Comparison of ENCODE assay signal across 8 cellular contexts in genomic region chr21:39125752-39126485, GRCh38. TPM values are rescaled to one million over a fixed set of nuclear protein-coding genes. Genes with fewer than 3 reads are reported as not detected.
A peak's percentile ranks its signal among the peaks of the same experiment; 100 is the strongest.
DNase-seq lines count a peak whose midpoint lies in the region; ATAC-seq and TF ChIP-seq lines count a peak whose summit lies in the region.

No MANE protein-coding gene starts in this region.

- H3K36me3 ChIP-seq in HEK293 (ENCODE audit: control insufficient read depth in 2 of 2, insufficient read depth in 1 of 2, low read length in 2 of 2) (no peaks in the 10 kb centered on the region), adrenal gland (replicated peaks in 1 of 2) (no peaks in the 10 kb centered on the region), sigmoid colon (no peaks in the 10 kb centered on the region)

- H3K27me3 ChIP-seq in adrenal gland (no peaks in the 10 kb centered on the region), right cardiac atrium (ENCODE audit: control insufficient read depth, insufficient read depth) (no peaks in the 10 kb centered on the region), sigmoid colon (no peaks in the 10 kb centered on the region)

- TF ChIP-seq CTCF in HEK293 (tag by site-specific recombination; IDR thresholded peaks at IDR 0.05) (no peak; the same call in 1 of the 2 replicates), adrenal gland (IDR thresholded peaks at IDR 0.05) (peak in 5 of 6 experiments; percentile 13 to 75 (median 63)), sigmoid colon (IDR thresholded peaks at IDR 0.05) (peak; percentile 41 to 67 (median 60))

- H3K9me3 ChIP-seq in HEK293 (ENCODE audit: control insufficient read depth, insufficient read depth, low read depth, low read length), result no peaks in the 10 kb centered on the region
- H3K9me3 ChIP-seq in adrenal gland (replicated peaks in 1 of 3), result no peaks in the 10 kb centered on the region
- no peaks in the 10 kb centered on the region for H3K9me3 ChIP-seq in right cardiac atrium (ENCODE audit: control insufficient read depth, low read length)
- H3K9me3 ChIP-seq in sigmoid colon, result no peaks in the 10 kb centered on the region

- H3K4me1 Mint-ChIP-seq in naive thymus-derived CD8-positive, alpha-beta T cell, result peaks cover 0 to 7% (median 0%) of the 10 kb centered on the region in 4 donors

- H3K4me1 ChIP-seq in HEK293 (ENCODE audit: control insufficient read depth, insufficient read depth, low read length) (no peaks in the 10 kb centered on the region), adrenal gland (replicated peaks in 1 of 2) (no peaks in the 10 kb centered on the region), right cardiac atrium (ENCODE audit: control insufficient read depth, insufficient read depth, low read length) (no peaks in the 10 kb centered on the region), sigmoid colon (peaks cover 4 to 18% (median 9%) of the 10 kb centered on the region in 4 donors)

- CTCF ChIA-PET in HEK293 (lab: Yijun Ruan, JAX), result interaction anchor here (0.6 to 1.8 kb wide), 13 partner anchors 9 to 459 kb away, joined by 3 to 10 read pairs (median 4); no protein-coding TSS in a partner anchor

- H3K9me3 Mint-ChIP-seq in naive thymus-derived CD8-positive, alpha-beta T cell, result peaks cover 4 to 22% (median 10%) of the 10 kb centered on the region in 9 donors

- H3K27ac ChIP-seq in HEK293 (ENCODE audit: extremely low read depth, low read depth, low read length), result no peak overlapping the region
- H3K27ac ChIP-seq in adrenal gland, result peak overlapping the region in 1 of 5 donors; percentile 7
- H3K27ac ChIP-seq in right cardiac atrium (ENCODE audit: low read length), result no peak overlapping the region
- peak overlapping the region in 3 of 4 donors; percentile 14 to 51 (median 45) for H3K27ac ChIP-seq in sigmoid colon

- no peak overlapping the region for H3K27ac Mint-ChIP-seq in naive thymus-derived CD8-positive, alpha-beta T cell

- TF ChIP-seq EP300 in sigmoid colon (IDR thresholded peaks at IDR 0.05), result no peak

- POLR2A ChIA-PET in HEK293 (lab: Yijun Ruan, JAX), result no interaction called here
- POLR2A ChIA-PET in naive thymus-derived CD8-positive, alpha-beta T cell (lab: Charles Lee), result no interaction called here

- no peaks in the 10 kb centered on the region for H3K27me3 Mint-ChIP-seq in naive thymus-derived CD8-positive, alpha-beta T cell

- intact Hi-C loops in adrenal gland (cut with DNase I) (loop anchor here (5.0 to 10.0 kb wide), 3 partner anchors 319 to 391 kb away; partner anchors contain the start of gene ETS2 (in 2 of the 2)), right cardiac atrium (cut with DNase I) (loop anchor here (2.0 to 10.0 kb wide), 5 partner anchors 101 to 325 kb away; partner anchors contain the start of gene ETS2 (in 2 of the 4)), sigmoid colon (cut with DNase I) (loop anchor here (1.0 to 10.0 kb wide), 4 partner anchors 129 to 392 kb away; partner anchors contain the start of gene ETS2)

- WGBS in adrenal gland, 4 donors, result 15 to 29% (median 18%) methylated on average over 6 to 7 of the region's 7 CpGs
- WGBS in right cardiac atrium, result 18% methylated on average over 7 of the region's 7 CpGs
- WGBS in sigmoid colon, 2 donors, result 11 to 32% methylated on average over 7 of the region's 7 CpGs

- H3K36me3 Mint-ChIP-seq in naive thymus-derived CD8-positive, alpha-beta T cell, result peaks cover 0 to 8% (median 0%) of the 10 kb centered on the region in 3 donors

- peak; percentile 94 for ATAC-seq in right cardiac atrium
- no peak for ATAC-seq in naive thymus-derived CD8-positive, alpha-beta T cell
- no peak for ATAC-seq in GM18502 (IDR thresholded peaks at IDR 0.05; ENCODE audit: poor library complexity, unreplicated experiment)

- DNase-seq in CD1c-positive myeloid dendritic cell (ENCODE audit: extremely low spot score) (peak; percentile 73), NCI-H446 treated with DMSO at 0.1 percent for 48 hours (lab: John Stamatoyannopoulos, UW) (peak; percentile 4), adrenal gland (peak; percentile 42 to 78 (median 55)), right cardiac atrium (no peak), sigmoid colon (peak; percentile 78)
- DNase-seq in naive thymus-derived CD8-positive, alpha-beta T cell, result no peak

- H3K4me3 Mint-ChIP-seq in naive thymus-derived CD8-positive, alpha-beta T cell, result no peak overlapping the region

- TF ChIP-seq POLR2A in adrenal gland (IDR thresholded peaks at IDR 0.05) (no peak), sigmoid colon (IDR thresholded peaks at IDR 0.05) (no peak)

- H3K4me3 ChIP-seq in HEK293 (ENCODE audit: low read depth, low read length) (no peak overlapping the region), adrenal gland (no peak overlapping the region), right cardiac atrium (ENCODE audit: low read length) (no peak overlapping the region), sigmoid colon (no peak overlapping the region)

TF ChIP-seq in HEK293, 187 proteins besides CTCF, POLR2A, EP300 and RAD21 (continues in another document):
- no peak for TF ChIP-seq ZNF707 (tag by site-specific recombination; IDR thresholded peaks at IDR 0.05)
- TF ChIP-seq REPIN1 (tag by site-specific recombination; IDR thresholded peaks at IDR 0.05; ENCODE audit: low read depth), result no peak
- no peak for TF ChIP-seq ZNF664 (tag by site-specific recombination; IDR thresholded peaks at IDR 0.05)
- no peak for TF ChIP-seq TCF7L2 (IDR thresholded peaks at IDR 0.05; ENCODE audit: borderline replicate concordance, low read depth, low read length)
- TF ChIP-seq ZBTB48 (tag by site-specific recombination; IDR thresholded peaks at IDR 0.05), result no peak
- TF ChIP-seq ZNF658 (tag by site-specific recombination; IDR thresholded peaks at IDR 0.05), result no peak
- no peak for TF ChIP-seq ZNF112 (tag by site-specific recombination; IDR thresholded peaks at IDR 0.05)
- TF ChIP-seq ZNF292 (tag by site-specific recombination; IDR thresholded peaks at IDR 0.05; ENCODE audit: borderline replicate concordance, low read depth), result no peak
- no peak for TF ChIP-seq ZNF596 (tag by site-specific recombination; IDR thresholded peaks at IDR 0.05)
- TF ChIP-seq SP3 (tag by site-specific recombination; IDR thresholded peaks at IDR 0.05), result no peak
- no peak for TF ChIP-seq ZBTB17 (tag by site-specific recombination; IDR thresholded peaks at IDR 0.05)
- TF ChIP-seq ZNF426 (tag by site-specific recombination; IDR thresholded peaks at IDR 0.05), result no peak
- no peak for TF ChIP-seq ZBTB21 (tag by site-specific recombination; IDR thresholded peaks at IDR 0.05)
- TF ChIP-seq ZNF488 (tag by site-specific recombination; IDR thresholded peaks at IDR 0.05), result no peak
- no peak for TF ChIP-seq ZNF394 (tag by site-specific recombination; IDR thresholded peaks at IDR 0.05; ENCODE audit: borderline replicate concordance)
- TF ChIP-seq ZNF449 (tag by site-specific recombination; IDR thresholded peaks at IDR 0.05), result peak; percentile 23; the same call in 1 of the 2 replicates
- TF ChIP-seq ZNF157 (tag by site-specific recombination; IDR thresholded peaks at IDR 0.05), result no peak
- TF ChIP-seq MEIS1 (CRISPR knock-in tag; IDR thresholded peaks at IDR 0.05; ENCODE audit: borderline replicate concordance), result no peak
- no peak for TF ChIP-seq ZNF398 (tag by site-specific recombination; IDR thresholded peaks at IDR 0.05)
- 0 out of 2 replicates have a peak, but pooled peaks have one; percentile 10 for TF ChIP-seq SCRT2 (tag by site-specific recombination; IDR thresholded peaks at IDR 0.05)
- TF ChIP-seq ZNF175 (tag by site-specific recombination; IDR thresholded peaks at IDR 0.05), result no peak

RNA-seq across cellular contexts. Expression of gene PSMG1, which starts 57.3 kb away (rescaled TPM):
- 10 to 100 TPM; 19.0 to 59.8 (median 32.6) TPM for total RNA-seq in adrenal gland
- 100 to 1,000 TPM in 1 of 3 donors, 10 to 100 TPM in 2; 27.1 to 104 (median 45.6) TPM for polyA plus RNA-seq in adrenal gland
- total RNA-seq in right cardiac atrium, result 10 to 100 TPM; 19.8 to 28.3 (median 23.7) TPM
- 28.9 TPM for polyA plus RNA-seq in right cardiac atrium
- 10 to 100 TPM; 12.7 to 28.8 (median 23.7) TPM for total RNA-seq in sigmoid colon
- polyA plus RNA-seq in sigmoid colon, result 10 to 100 TPM; 49.2 to 67.9 (median 63.8) TPM
- total RNA-seq in naive thymus-derived CD8-positive, alpha-beta T cell, result 10 to 100 TPM; 10.7 to 16.1 TPM
- polyA plus RNA-seq in naive thymus-derived CD8-positive, alpha-beta T cell, result 10 to 100 TPM; 27.3 to 39.0 (median 36.8) TPM

Comparison
In these comparisons a context has a peak if more than half of its experiments do, and no peak if none do; other contexts are left out.
1. DNase-seq: peak in CD1c-positive myeloid dendritic cell (single experiment), NCI-H446 treated with DMSO at 0.1 percent for 48 hours (single experiment), adrenal gland (7 of 7) and sigmoid colon (single experiment); none in right cardiac atrium (0 of 3) and naive thymus-derived CD8-positive, alpha-beta T cell (0 of 10).
2. H3K27ac ChIP-seq: peak in sigmoid colon (3 of 4); none in HEK293 (single experiment) and right cardiac atrium (single experiment).
3. ATAC-seq: peak in right cardiac atrium (2 of 2); none in naive thymus-derived CD8-positive, alpha-beta T cell (0 of 2) and GM18502 (single experiment).